ENCODE assay signal across 8 cellular contexts in genomic region chr17:7242717-7243576, GRCh38. TPM values are rescaled to one million over a fixed set of nuclear protein-coding genes. Genes with fewer than 3 reads are reported as not detected.
DNase-seq lines count a peak whose midpoint lies in the region; ATAC-seq and TF ChIP-seq lines count a peak whose summit lies in the region.

No MANE protein-coding gene starts in this region.

- intact Hi-C loops in Calu3 (cut with micrococcal nuclease; ENCODE audit: unreplicated experiment) (no loop called here), Panc1 (cut with micrococcal nuclease; ENCODE audit: unreplicated experiment) (no loop called here)
- intact Hi-C loops in activated T-helper 1 cell treated with anti-CD3 and anti-CD28 coated beads, Interleukin-12 subunit alpha, Interleukin-12 subunit beta, Interleukin-2, Interleukin-4 antibody, amounts not matched to agents 30 ng/mL and 10 ng/mL and 1 ng/mL, durations not matched to agents 14 hours and 24 hours and 36 hours (cut with micrococcal nuclease) = loop anchor here (2.0 kb wide), 2 partner anchors 208 to 330 kb away; no protein-coding TSS in a partner anchor
- intact Hi-C loops in naive thymus-derived CD4-positive, alpha-beta T cell (cut with micrococcal nuclease) = loop anchor here (2.0 to 5.0 kb wide), 3 partner anchors 208 to 591 kb away; partner anchors contain the start of genes C17orf100 (in 1 of the 2) and MED31 (in 1 of the 2)

- peaks cover 7% of the 10 kb centered on the region for H3K36me3 ChIP-seq in Panc1 (ENCODE audit: control insufficient read depth, insufficient read depth, low read length)
- peaks cover 14% of the 10 kb centered on the region for H3K36me3 ChIP-seq in fibroblast of lung (ENCODE audit: control insufficient read depth, insufficient read depth, low read length)
- H3K36me3 ChIP-seq in naive thymus-derived CD4-positive, alpha-beta T cell (ENCODE audit: control insufficient read depth in 2 of 3, insufficient read depth in 3 of 3, low read length in 3 of 3) = peaks cover 13 to 45% (median 21%) of the 10 kb centered on the region in 3 experiments

- H3K9me3 ChIP-seq in Panc1 (ENCODE audit: control insufficient read depth, insufficient read depth, low read depth, low read length) (no peaks in the 10 kb centered on the region), fibroblast of lung (ENCODE audit: control insufficient read depth, insufficient read depth, low read depth, low read length) (no peaks in the 10 kb centered on the region)
- H3K9me3 ChIP-seq in naive thymus-derived CD4-positive, alpha-beta T cell (ENCODE audit: control insufficient read depth in 2 of 3, low read length in 3 of 3) = no peaks in the 10 kb centered on the region

- no peak for TF ChIP-seq CTCF in Calu3 (IDR thresholded peaks at IDR 0.05; ENCODE audit: unreplicated experiment)
- TF ChIP-seq CTCF in Panc1 (IDR thresholded peaks at IDR 0.05) = no peak; the same call in 1 of the 2 replicates
- no peak for TF ChIP-seq CTCF in fibroblast of lung (conservative IDR thresholded peaks at IDR 0.05 in 1 of 2, IDR thresholded peaks at IDR 0.05 in 1 of 2; ENCODE audit: low read depth in 1 of 2, low read length in 2 of 2)

- peak overlapping the region; percentile 98 for H2AFZ ChIP-seq in fibroblast of lung (ENCODE audit: low read length)

- H3K27me3 ChIP-seq in Panc1 (ENCODE audit: control insufficient read depth, insufficient read depth, low read length) (no peaks in the 10 kb centered on the region), fibroblast of lung (ENCODE audit: control insufficient read depth, insufficient read depth, low read length) (no peaks in the 10 kb centered on the region)
- no peaks in the 10 kb centered on the region for H3K27me3 ChIP-seq in naive thymus-derived CD4-positive, alpha-beta T cell (ENCODE audit: control insufficient read depth in 2 of 2, insufficient read depth in 2 of 2, low read length in 2 of 2)

- H4K20me1 ChIP-seq in fibroblast of lung (ENCODE audit: control insufficient read depth, extremely low read depth, insufficient read depth, low read length) = no peaks in the 10 kb centered on the region

- H3K9ac ChIP-seq in fibroblast of lung (ENCODE audit: insufficient read depth, low read length) = peak overlapping the region; percentile 68

- H3K27ac ChIP-seq in Panc1 (ENCODE audit: low read length) = peak overlapping the region; percentile 99
- H3K27ac ChIP-seq in fibroblast of lung (ENCODE audit: insufficient read depth, low read length) = peak overlapping the region; percentile 97
- peak overlapping the region; percentile 92 for H3K27ac ChIP-seq in naive thymus-derived CD4-positive, alpha-beta T cell (ENCODE audit: low read depth, low read length)

- H3K9me3 Mint-ChIP-seq in Calu3 (ENCODE audit: low read depth, unreplicated experiment) = no peaks in the 10 kb centered on the region
- no peaks in the 10 kb centered on the region for H3K9me3 Mint-ChIP-seq in activated T-helper 1 cell treated with anti-CD3 and anti-CD28 coated beads, Interleukin-12 subunit alpha, Interleukin-12 subunit beta, Interleukin-2, Interleukin-4 antibody, amounts not matched to agents 30 ng/mL and 10 ng/mL and 1 ng/mL, durations not matched to agents 14 hours and 24 hours and 36 hours
- H3K9me3 Mint-ChIP-seq in naive thymus-derived CD4-positive, alpha-beta T cell = peaks cover 0 to 9% (median 0%) of the 10 kb centered on the region in 11 donors
- H3K9me3 Mint-ChIP-seq in stimulated activated effector memory CD8-positive, alpha-beta T cell treated with anti-CD3 and anti-CD28 coated beads, Interleukin-12 subunit alpha, Interleukin-12 subunit beta, amount 100 ng/mL, for 72 hours = no peaks in the 10 kb centered on the region

- H3K4me1 ChIP-seq in Panc1 (ENCODE audit: control insufficient read depth, insufficient read depth, low read length) (peaks cover 14% of the 10 kb centered on the region), fibroblast of lung (ENCODE audit: control insufficient read depth, extremely low read depth, insufficient read depth, low read length) (peaks cover 13% of the 10 kb centered on the region)
- peaks cover 22 to 28% of the 10 kb centered on the region in 2 donors for H3K4me1 ChIP-seq in naive thymus-derived CD4-positive, alpha-beta T cell (ENCODE audit: control insufficient read depth in 2 of 2, insufficient read depth in 2 of 2, low read length in 2 of 2)

- H3K4me3 ChIP-seq in Panc1 (ENCODE audit: low read depth in 2 of 2, low read length in 2 of 2) (peak overlapping the region; percentile 87 to 92), fibroblast of lung (replicated peaks in 1 of 4; ENCODE audit: control extremely low read depth in 1 of 4, insufficient read depth in 1 of 4, low read depth in 3 of 4, low read length in 4 of 4) (peak overlapping the region; percentile 74 to 98 (median 96))
- H3K4me3 ChIP-seq in naive thymus-derived CD4-positive, alpha-beta T cell (ENCODE audit: low read length) = peak overlapping the region; percentile 100

- H3K36me3 Mint-ChIP-seq in Calu3 (ENCODE audit: insufficient read depth, unreplicated experiment) = peaks cover 70% of the 10 kb centered on the region
- peaks cover 40% of the 10 kb centered on the region for H3K36me3 Mint-ChIP-seq in activated T-helper 1 cell treated with anti-CD3 and anti-CD28 coated beads, Interleukin-12 subunit alpha, Interleukin-12 subunit beta, Interleukin-2, Interleukin-4 antibody, amounts not matched to agents 30 ng/mL and 10 ng/mL and 1 ng/mL, durations not matched to agents 14 hours and 24 hours and 36 hours (ENCODE audit: low read depth)
- peaks cover 5 to 31% (median 19%) of the 10 kb centered on the region in 5 donors for H3K36me3 Mint-ChIP-seq in naive thymus-derived CD4-positive, alpha-beta T cell
- H3K36me3 Mint-ChIP-seq in stimulated activated effector memory CD8-positive, alpha-beta T cell treated with anti-CD3 and anti-CD28 coated beads, Interleukin-12 subunit alpha, Interleukin-12 subunit beta, amount 100 ng/mL, for 72 hours = peaks cover 95% of the 10 kb centered on the region

- in situ Hi-C loops in Panc1 (cut with HindIII; ENCODE audit: low pct_unique_long_range_greater_than_20kb, low sequenced_read_pairs) = no loop called here

- POLR2A ChIA-PET in Panc1 (lab: Charles Lee) = no interaction called here
- POLR2A ChIA-PET in naive thymus-derived CD4-positive, alpha-beta T cell (lab: Charles Lee) = interaction anchor here (0.6 to 14.4 kb wide), 17 partner anchors 7 to 1774 kb away, joined by 3 to 265 read pairs (median 4); partner anchors contain the start of genes ACADVL, ACAP1, CTDNEP1 and DHX33

- no peaks in the 10 kb centered on the region for H3K27me3 Mint-ChIP-seq in Calu3 (ENCODE audit: unreplicated experiment)
- H3K27me3 Mint-ChIP-seq in activated T-helper 1 cell treated with anti-CD3 and anti-CD28 coated beads, Interleukin-12 subunit alpha, Interleukin-12 subunit beta, Interleukin-2, Interleukin-4 antibody, amounts not matched to agents 30 ng/mL and 10 ng/mL and 1 ng/mL, durations not matched to agents 14 hours and 24 hours and 36 hours (ENCODE audit: insufficient read depth) = no peaks in the 10 kb centered on the region
- H3K27me3 Mint-ChIP-seq in naive thymus-derived CD4-positive, alpha-beta T cell = peaks cover 0 to 5% (median 0%) of the 10 kb centered on the region in 5 donors

- H3K4me2 ChIP-seq in fibroblast of lung (ENCODE audit: extremely low read depth, insufficient read depth, low read length) = peak overlapping the region; percentile 100

- ATAC-seq in GM21526 (IDR thresholded peaks at IDR 0.05; ENCODE audit: low FRiP score, unreplicated experiment) = peak; percentile 40
- peak; percentile 57 for ATAC-seq in Panc1
- ATAC-seq in naive thymus-derived CD4-positive, alpha-beta T cell = peak; percentile 66
- peak; percentile 68 for ATAC-seq in stimulated activated effector memory CD8-positive, alpha-beta T cell treated with anti-CD3 and anti-CD28 coated beads, Interleukin-12 subunit alpha, Interleukin-12 subunit beta, amount 100 ng/mL, for 72 hours

- peak overlapping the region; percentile 94 for H3K4me3 Mint-ChIP-seq in Calu3 (ENCODE audit: low read depth, unreplicated experiment)
- H3K4me3 Mint-ChIP-seq in activated T-helper 1 cell treated with anti-CD3 and anti-CD28 coated beads, Interleukin-12 subunit alpha, Interleukin-12 subunit beta, Interleukin-2, Interleukin-4 antibody, amounts not matched to agents 30 ng/mL and 10 ng/mL and 1 ng/mL, durations not matched to agents 14 hours and 24 hours and 36 hours = peak overlapping the region; percentile 97
- peak overlapping the region; percentile 88 to 98 (median 96) for H3K4me3 Mint-ChIP-seq in naive thymus-derived CD4-positive, alpha-beta T cell
- H3K4me3 Mint-ChIP-seq in stimulated activated effector memory CD8-positive, alpha-beta T cell treated with anti-CD3 and anti-CD28 coated beads, Interleukin-12 subunit alpha, Interleukin-12 subunit beta, amount 100 ng/mL, for 72 hours = peak overlapping the region; percentile 99

- CTCF ChIA-PET in Calu3 (lab: Charles Lee) (interaction anchor here (0.6 to 2.3 kb wide), 6 partner anchors 8 to 320 kb away, joined by 3 to 5 read pairs (median 4); partner anchors contain the start of genes CLDN7, CTDNEP1 and ELP5), Panc1 (lab: Charles Lee) (interaction anchor here (0.7 kb wide), 1 partner anchor 207 kb away, joined by 3 read pairs; no protein-coding TSS in a partner anchor)
- CTCF ChIA-PET in naive thymus-derived CD4-positive, alpha-beta T cell (lab: Charles Lee) = interaction anchor here (0.7 to 1.8 kb wide), 4 partner anchors 9 to 191 kb away, joined by 3 to 6 read pairs (median 4); partner anchors contain the start of genes ACADVL, CTDNEP1, DLG4 and ELP5

- peak overlapping the region; percentile 99 for H3K27ac Mint-ChIP-seq in Calu3 (ENCODE audit: unreplicated experiment)
- peak overlapping the region; percentile 93 for H3K27ac Mint-ChIP-seq in activated T-helper 1 cell treated with anti-CD3 and anti-CD28 coated beads, Interleukin-12 subunit alpha, Interleukin-12 subunit beta, Interleukin-2, Interleukin-4 antibody, amounts not matched to agents 30 ng/mL and 10 ng/mL and 1 ng/mL, durations not matched to agents 14 hours and 24 hours and 36 hours
- H3K27ac Mint-ChIP-seq in naive thymus-derived CD4-positive, alpha-beta T cell = peak overlapping the region; percentile 96 to 100 (median 98)
- peak overlapping the region; percentile 99 for H3K27ac Mint-ChIP-seq in stimulated activated effector memory CD8-positive, alpha-beta T cell treated with anti-CD3 and anti-CD28 coated beads, Interleukin-12 subunit alpha, Interleukin-12 subunit beta, amount 100 ng/mL, for 72 hours

- H3K4me1 Mint-ChIP-seq in Calu3 (ENCODE audit: low read depth, unreplicated experiment) = peaks cover 29% of the 10 kb centered on the region
- H3K4me1 Mint-ChIP-seq in activated T-helper 1 cell treated with anti-CD3 and anti-CD28 coated beads, Interleukin-12 subunit alpha, Interleukin-12 subunit beta, Interleukin-2, Interleukin-4 antibody, amounts not matched to agents 30 ng/mL and 10 ng/mL and 1 ng/mL, durations not matched to agents 14 hours and 24 hours and 36 hours (ENCODE audit: low read depth) = peaks cover 39% of the 10 kb centered on the region
- H3K4me1 Mint-ChIP-seq in naive thymus-derived CD4-positive, alpha-beta T cell = peaks cover 23 to 46% (median 36%) of the 10 kb centered on the region in 7 donors
- H3K4me1 Mint-ChIP-seq in stimulated activated effector memory CD8-positive, alpha-beta T cell treated with anti-CD3 and anti-CD28 coated beads, Interleukin-12 subunit alpha, Interleukin-12 subunit beta, amount 100 ng/mL, for 72 hours = peaks cover 54% of the 10 kb centered on the region

- TSS peak; percentile 41 for BruUV-seq in Calu3 (replicated peaks; lab: Mats Ljungman, UMichigan)
- BruUV-seq in Panc1 (replicated peaks; lab: Mats Ljungman, UMichigan) = no TSS peak

- DNase-seq in Calu3 (peak; percentile 89), KG1 (lab: John Stamatoyannopoulos, UW) (peak; percentile 63), Panc1 (ENCODE audit: low read depth, low spot score) (peak; percentile 91), fibroblast of lung (ENCODE audit: low read depth in 2 of 2) (peak; percentile 97 to 98)
- DNase-seq in activated T-helper 1 cell treated with anti-CD3 and anti-CD28 coated beads, Interleukin-12 subunit alpha, Interleukin-12 subunit beta, Interleukin-2, Interleukin-4 antibody, amounts not matched to agents 30 ng/mL and 10 ng/mL and 1 ng/mL, durations not matched to agents 14 hours and 24 hours and 36 hours (ENCODE audit: low spot score) = peak; percentile 90
- DNase-seq in naive thymus-derived CD4-positive, alpha-beta T cell = peak; percentile 85 to 96 (median 94)
- DNase-seq in stimulated activated effector memory CD8-positive, alpha-beta T cell treated with anti-CD3 and anti-CD28 coated beads, Interleukin-12 subunit alpha, Interleukin-12 subunit beta, amount 100 ng/mL, for 72 hours (ENCODE audit: low spot score in 2 of 2) = peak; percentile 88 to 97

- peaks cover 48% of the 10 kb centered on the region for H3K79me2 ChIP-seq in fibroblast of lung (ENCODE audit: control insufficient read depth, insufficient read depth, low read length)

RNA-seq across cellular contexts. Expression of gene GABARAP, which starts 0.7 kb away (rescaled TPM):
- total RNA-seq in Calu3 (2022) (183 and 188 TPM in 2 replicates), Panc1 (2021; ENCODE audit: unreplicated experiment) (289 TPM), fibroblast of lung (173 and 224 TPM in 2 replicates)
- 175 TPM for polyA plus RNA-seq in Panc1 (2012; ENCODE audit: insufficient read length)
- 146 and 148 TPM in 2 replicates for total RNA-seq in activated T-helper 1 cell treated with anti-CD3 and anti-CD28 coated beads, Interleukin-12 subunit alpha, Interleukin-12 subunit beta, Interleukin-2, Interleukin-4 antibody, amounts not matched to agents 30 ng/mL and 10 ng/mL and 1 ng/mL, durations not matched to agents 14 hours and 24 hours and 36 hours
- polyA plus RNA-seq in fibroblast of lung = 978 and 1,154 TPM in 2 replicates
- polyA plus RNA-seq in fibroblast of lung (2012) = 670 and 826 TPM in 2 replicates
- 530 and 737 TPM in 2 replicates for polyA minus RNA-seq in fibroblast of lung (ENCODE audit: low replicate concordance)
- total RNA-seq in naive thymus-derived CD4-positive, alpha-beta T cell = 100 to 1,000 TPM; 214 to 427 (median 286) TPM
- 100 to 1,000 TPM; 656 to 950 TPM for polyA plus RNA-seq in naive thymus-derived CD4-positive, alpha-beta T cell

RNA-seq across cellular contexts. Expression of gene PHF23, which starts 3.7 kb away (rescaled TPM):
- 30.2 and 31.6 TPM in 2 replicates for total RNA-seq in Calu3 (2022)
- 69.3 TPM for total RNA-seq in Panc1 (2021; ENCODE audit: unreplicated experiment)
- 68.6 TPM for polyA plus RNA-seq in Panc1 (2012; ENCODE audit: insufficient read length)
- total RNA-seq in activated T-helper 1 cell treated with anti-CD3 and anti-CD28 coated beads, Interleukin-12 subunit alpha, Interleukin-12 subunit beta, Interleukin-2, Interleukin-4 antibody, amounts not matched to agents 30 ng/mL and 10 ng/mL and 1 ng/mL, durations not matched to agents 14 hours and 24 hours and 36 hours = 52.5 and 55.4 TPM in 2 replicates
- total RNA-seq in fibroblast of lung = 41.6 and 45.4 TPM in 2 replicates
- polyA plus RNA-seq in fibroblast of lung = 46.6 and 48.7 TPM in 2 replicates
- 47.2 and 48.1 TPM in 2 replicates for polyA plus RNA-seq in fibroblast of lung (2012)
- 52.1 and 77.2 TPM in 2 replicates for polyA minus RNA-seq in fibroblast of lung (ENCODE audit: low replicate concordance)
- total RNA-seq in naive thymus-derived CD4-positive, alpha-beta T cell = 10 to 100 TPM; 12.3 to 58.7 (median 55.2) TPM
- 10 to 100 TPM; 16.0 to 41.3 TPM for polyA plus RNA-seq in naive thymus-derived CD4-positive, alpha-beta T cell

RNA-seq across cellular contexts. Expression of gene CTDNEP1, which starts 8.6 kb away (rescaled TPM):
- total RNA-seq in Calu3 (2022) (85.2 and 85.3 TPM in 2 replicates), Panc1 (2021; ENCODE audit: unreplicated experiment) (132 TPM), fibroblast of lung (23.1 and 40.5 TPM in 2 replicates)
- 151 TPM for polyA plus RNA-seq in Panc1 (2012; ENCODE audit: insufficient read length)
- 191 and 193 TPM in 2 replicates for total RNA-seq in activated T-helper 1 cell treated with anti-CD3 and anti-CD28 coated beads, Interleukin-12 subunit alpha, Interleukin-12 subunit beta, Interleukin-2, Interleukin-4 antibody, amounts not matched to agents 30 ng/mL and 10 ng/mL and 1 ng/mL, durations not matched to agents 14 hours and 24 hours and 36 hours
- polyA plus RNA-seq in fibroblast of lung = 134 and 149 TPM in 2 replicates
- polyA plus RNA-seq in fibroblast of lung (2012) = 148 and 173 TPM in 2 replicates
- polyA minus RNA-seq in fibroblast of lung (ENCODE audit: low replicate concordance) = 381 and 419 TPM in 2 replicates
- total RNA-seq in naive thymus-derived CD4-positive, alpha-beta T cell = 100 to 1,000 TPM in 4 of 5 experiments, 10 to 100 TPM in 1; 96.8 to 173 (median 133) TPM
- 10 to 100 TPM; 38.3 to 45.4 TPM for polyA plus RNA-seq in naive thymus-derived CD4-positive, alpha-beta T cell

RNA-seq across cellular contexts. Expression of gene DVL2, which starts 8.6 kb away (rescaled TPM):
- total RNA-seq in Calu3 (2022) (44.8 and 45.7 TPM in 2 replicates), Panc1 (2021; ENCODE audit: unreplicated experiment) (84.2 TPM), fibroblast of lung (91.8 and 95.8 TPM in 2 replicates)
- polyA plus RNA-seq in Panc1 (2012; ENCODE audit: insufficient read length) = 108 TPM
- total RNA-seq in activated T-helper 1 cell treated with anti-CD3 and anti-CD28 coated beads, Interleukin-12 subunit alpha, Interleukin-12 subunit beta, Interleukin-2, Interleukin-4 antibody, amounts not matched to agents 30 ng/mL and 10 ng/mL and 1 ng/mL, durations not matched to agents 14 hours and 24 hours and 36 hours = 70.0 and 73.5 TPM in 2 replicates
- 8.1 and 8.6 TPM in 2 replicates for polyA plus RNA-seq in fibroblast of lung
- polyA plus RNA-seq in fibroblast of lung (2012) = 34.1 and 36.8 TPM in 2 replicates
- 70.9 and 73.8 TPM in 2 replicates for polyA minus RNA-seq in fibroblast of lung (ENCODE audit: low replicate concordance)
- total RNA-seq in naive thymus-derived CD4-positive, alpha-beta T cell = 10 to 100 TPM; 51.2 to 91.5 (median 52.3) TPM
- polyA plus RNA-seq in naive thymus-derived CD4-positive, alpha-beta T cell = 10 to 100 TPM; 15.1 to 31.1 TPM

RNA-seq across cellular contexts. Expression of gene ELP5, which starts 9.1 kb away (rescaled TPM):
- total RNA-seq in Calu3 (2022) = 20.3 and 21.3 TPM in 2 replicates
- total RNA-seq in Panc1 (2021; ENCODE audit: unreplicated experiment) = 89.5 TPM
- polyA plus RNA-seq in Panc1 (2012; ENCODE audit: insufficient read length) = 100 TPM
- 73.6 and 75.5 TPM in 2 replicates for total RNA-seq in activated T-helper 1 cell treated with anti-CD3 and anti-CD28 coated beads, Interleukin-12 subunit alpha, Interleukin-12 subunit beta, Interleukin-2, Interleukin-4 antibody, amounts not matched to agents 30 ng/mL and 10 ng/mL and 1 ng/mL, durations not matched to agents 14 hours and 24 hours and 36 hours
- 31.3 and 33.2 TPM in 2 replicates for total RNA-seq in fibroblast of lung
- 22.6 and 52.2 TPM in 2 replicates for polyA plus RNA-seq in fibroblast of lung
- 27.5 and 65.5 TPM in 2 replicates for polyA plus RNA-seq in fibroblast of lung (2012)
- 19.7 and 97.0 TPM in 2 replicates for polyA minus RNA-seq in fibroblast of lung (ENCODE audit: low replicate concordance)
- 10 to 100 TPM; 26.9 to 49.1 (median 32.9) TPM for total RNA-seq in naive thymus-derived CD4-positive, alpha-beta T cell
- 10 to 100 TPM; 60.4 to 89.9 TPM for polyA plus RNA-seq in naive thymus-derived CD4-positive, alpha-beta T cell

Comparison
In these comparisons a context has a peak if more than half of its experiments do, and no peak if none do; other contexts are left out.
1. Peak in every context shown above with its lines: DNase-seq, ATAC-seq, H3K4me3 ChIP-seq and H3K27ac ChIP-seq.
2. intact Hi-C loops: an anchor here in activated T-helper 1 cell treated with anti-CD3 and anti-CD28 coated beads, Interleukin-12 subunit alpha, Interleukin-12 subunit beta, Interleukin-2, Interleukin-4 antibody, amounts not matched to agents 30 ng/mL and 10 ng/mL and 1 ng/mL, durations not matched to agents 14 hours and 24 hours and 36 hours (2.0 kb wide) and naive thymus-derived CD4-positive, alpha-beta T cell (2.0 to 5.0 kb wide); none called in Calu3 and Panc1.